In the genomic region with DNA sequence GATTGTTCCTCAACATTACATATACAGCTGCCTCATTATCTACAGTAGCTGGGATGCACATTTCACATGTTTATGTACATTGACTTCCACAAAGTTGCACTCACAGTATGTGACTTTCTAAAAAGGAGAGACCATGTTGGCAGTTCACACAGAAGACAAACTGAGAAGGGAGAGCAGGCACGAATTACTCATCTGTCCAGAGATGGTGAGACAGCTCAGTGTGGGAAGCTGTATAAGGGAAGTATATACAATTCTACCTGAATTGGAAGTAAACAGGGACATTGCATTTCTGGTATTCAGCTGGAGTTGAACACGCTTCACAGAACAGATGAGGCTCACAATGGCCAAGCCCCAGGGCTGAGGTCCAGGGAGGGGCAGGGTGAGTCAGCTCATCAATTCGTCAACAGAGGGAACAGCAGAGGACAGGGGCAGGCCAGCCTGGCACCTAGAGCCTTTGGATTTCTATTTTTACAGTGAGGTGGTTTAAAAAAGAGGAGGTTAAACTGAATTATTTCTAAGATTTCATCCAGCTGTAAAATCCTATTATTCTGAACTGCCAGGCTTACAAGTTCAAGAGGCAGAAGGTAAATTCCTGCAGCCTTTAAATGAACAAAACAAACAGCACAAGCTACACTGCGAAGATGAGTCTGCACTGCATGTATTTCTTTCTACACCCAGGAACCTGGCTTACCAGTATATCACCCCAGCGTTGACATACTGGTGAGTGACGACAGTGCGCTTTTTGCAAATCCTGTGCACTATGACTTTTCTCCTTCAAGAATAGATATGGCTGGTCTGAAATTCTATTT, we compare ENCODE assay signal across 11 cellular contexts. TPM values are rescaled to one million over a fixed set of nuclear protein-coding genes. Genes with fewer than 3 reads are reported as not detected.
DNase-seq lines count a peak whose midpoint lies in the region; ATAC-seq, FAIRE-seq and TF ChIP-seq lines count a peak whose summit lies in the region.
"Had no signal": no experiment of that assay in that cellular context is flagged by ENCODE, and none has a peak within 500 bp of the region (broad histone marks: within the 10 kb centered on the region; RNA-seq: fewer than 3 reads in every experiment).

No MANE protein-coding gene starts in this region.

- H3K9me3 ChIP-seq in left lung, result no peaks in the 10 kb centered on the region

- H3K4me1 ChIP-seq in left lung, result peaks cover 6 to 28% of the 10 kb centered on the region in 2 donors
- H3K4me1 ChIP-seq: BLaER1 had no signal

- no peaks in the 10 kb centered on the region for H3K27me3 ChIP-seq in left lung
- H3K27me3 ChIP-seq: BLaER1 had no signal

- no peak for TF ChIP-seq CTCF in choroid plexus epithelial cell (conservative IDR thresholded peaks at IDR 0.05; ENCODE audit: low read depth, low read length)
- TF ChIP-seq CTCF in left lung (IDR thresholded peaks at IDR 0.05), result no peak

- H3K9me3 Mint-ChIP-seq in activated naive CD4-positive, alpha-beta T cell treated with anti-CD3 and anti-CD28 coated beads, Interleukin-2, amount 50 U/mL, for 72 hours, result no peaks in the 10 kb centered on the region

- no peak overlapping the region for H3K27ac ChIP-seq in left lung
- H3K27ac ChIP-seq: BLaER1 had no signal

- peak overlapping the region; percentile 30 to 58 for H3K27ac Mint-ChIP-seq in activated naive CD4-positive, alpha-beta T cell treated with anti-CD3 and anti-CD28 coated beads, Interleukin-2, amount 50 U/mL, for 72 hours

- DNase-seq in activated naive CD4-positive, alpha-beta T cell treated with anti-CD3 and anti-CD28 coated beads, Interleukin-2, amount 50 U/mL, for 72 hours (ENCODE audit: low spot score in 2 of 2), result no peak
- DNase-seq in activated naive CD4-positive, alpha-beta T cell treated with Interleukin-2 at 50 U/mL for 16 hours, result no peak
- peak; percentile 61 for DNase-seq in choroid plexus epithelial cell (ENCODE audit: low read depth)
- DNase-seq in left lung, result no peak
- no peak for DNase-seq in NCI-H1436 (lab: John Stamatoyannopoulos, UW)
- DNase-seq in frontal cortex (ENCODE audit: low spot score in 2 of 2), result no peak
- DNase-seq in NCI-H2029 treated with DMSO at 0.1 percent for 48 hours (lab: John Stamatoyannopoulos, UW), result no peak
- DNase-seq: NCI-H1930 had no signal

- H3K36me3 ChIP-seq in left lung, result peaks cover 0 to 61% of the 10 kb centered on the region in 2 donors

- FAIRE-seq in frontal cortex (lab: Jason Lieb, UNC), result no peak
- FAIRE-seq: H1 had no signal

- peak; percentile 63 to 64 for ATAC-seq in activated naive CD4-positive, alpha-beta T cell treated with anti-CD3 and anti-CD28 coated beads, Interleukin-2, amount 50 U/mL, for 72 hours
- ATAC-seq in left lung, result peak; percentile 81
- no peak for ATAC-seq in HG03520 (IDR thresholded peaks at IDR 0.05; ENCODE audit: unreplicated experiment)

- H3K4me3 ChIP-seq in choroid plexus epithelial cell (ENCODE audit: low read depth, low read length) (no peak overlapping the region), left lung (no peak overlapping the region)
- H3K4me3 ChIP-seq: BLaER1 had no signal

- peaks cover 1 to 11% of the 10 kb centered on the region in 2 donors for H3K36me3 Mint-ChIP-seq in activated naive CD4-positive, alpha-beta T cell treated with anti-CD3 and anti-CD28 coated beads, Interleukin-2, amount 50 U/mL, for 72 hours

- intact Hi-C loops in left lung (cut with DNase I), result no loop called here

RNA-seq across cellular contexts. Expression of gene PARP4, which starts 9.8 kb away (rescaled TPM):
- 10 to 100 TPM in 1 of 2 donors, 1 to 10 TPM in 1; 9.1 to 40.0 TPM for total RNA-seq in activated naive CD4-positive, alpha-beta T cell treated with anti-CD3 and anti-CD28 coated beads, Interleukin-2, amount 50 U/mL, for 72 hours
- total RNA-seq in left lung (10 to 100 TPM; 71.9 to 76.8 TPM), frontal cortex (9.4 TPM)
